16 cellular contexts compared by ENCODE assay signal in the genomic region with DNA sequence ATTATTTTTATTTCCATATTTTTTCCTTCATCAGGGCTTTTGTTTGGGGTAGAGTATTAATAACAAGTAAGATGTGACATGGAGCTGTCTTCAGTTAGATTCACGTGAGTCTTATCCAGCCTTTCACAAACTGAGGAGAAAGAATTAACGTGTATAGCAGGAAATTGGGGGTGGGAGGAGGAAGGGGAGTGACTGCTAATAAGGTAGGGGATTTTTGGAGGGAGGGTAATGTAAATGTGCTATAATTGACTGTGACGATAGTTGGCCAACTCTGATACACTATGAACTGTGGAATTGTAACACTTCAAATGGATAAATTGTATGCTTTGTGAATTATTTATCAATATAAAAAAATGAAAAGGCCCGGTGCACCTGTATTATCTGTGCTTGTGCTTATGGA. TPM values are rescaled to one million over a fixed set of nuclear protein-coding genes. Genes with fewer than 3 reads are reported as not detected.
DNase-seq lines count a peak whose midpoint lies in the region; TF ChIP-seq lines count a peak whose summit lies in the region.
"Had no signal": no experiment of that assay in that cellular context is flagged by ENCODE, and none has a peak within 500 bp of the region (broad histone marks: within the 10 kb centered on the region; RNA-seq: fewer than 3 reads in every experiment).

No MANE protein-coding gene starts in this region.

- no peak overlapping the region for H3K9ac ChIP-seq in Loucy (ENCODE audit: low read depth, low read length, poor library complexity, severe bottlenecking)

- H3K79me2 ChIP-seq in Loucy (ENCODE audit: insufficient read depth, low read length), result peaks cover 47% of the 10 kb centered on the region

- H3K27me3 ChIP-seq in CD4-positive, alpha-beta memory T cell (ENCODE audit: insufficient read depth, low read length), result no peaks in the 10 kb centered on the region
- H3K27me3 ChIP-seq in Loucy (ENCODE audit: insufficient read depth, low read length, poor library complexity, severe bottlenecking), result no peaks in the 10 kb centered on the region
- H3K27me3 ChIP-seq: Peyer's patch had no signal

- POLR2A ChIA-PET in activated CD4-positive, alpha-beta memory T cell treated with anti-CD3 and anti-CD28 coated beads for 36 hours (lab: Charles Lee), result interaction anchor here (1.8 kb wide), 1 partner anchor 8 kb away, joined by 8 read pairs; no protein-coding TSS in a partner anchor
- POLR2A ChIA-PET in activated CD4-positive, alpha-beta memory T cell treated with anti-CD3 and anti-CD28 coated beads, Interleukin-2, amount 10 ng/mL, durations not matched to agents 7 days and 5 days (lab: Charles Lee), result interaction anchor here (2.5 kb wide), 1 partner anchor 8 kb away, joined by 17 read pairs; the partner anchor contains the start of gene DUT
- POLR2A ChIA-PET in CD4-positive, alpha-beta memory T cell (lab: Charles Lee; ENCODE audit: partially characterized antibody), result no interaction called here

- BruUV-seq in Calu3 (replicated peaks; lab: Mats Ljungman, UMichigan), result no TSS peak

- CTCF ChIA-PET in activated CD4-positive, alpha-beta memory T cell treated with anti-CD3 and anti-CD28 coated beads for 36 hours (lab: Charles Lee), result interaction anchor here (1.4 kb wide), 1 partner anchor 16 kb away, joined by 6 read pairs; no protein-coding TSS in a partner anchor
- CTCF ChIA-PET in activated CD4-positive, alpha-beta memory T cell treated with anti-CD3 and anti-CD28 coated beads, Interleukin-2, amount 10 ng/mL, durations not matched to agents 7 days and 5 days (lab: Charles Lee), result interaction anchor here (1.4 to 3.8 kb wide), 2 partner anchors 12 to 54 kb away, joined by 3 to 22 read pairs; no protein-coding TSS in a partner anchor
- CTCF ChIA-PET in CD4-positive, alpha-beta memory T cell (lab: Charles Lee; ENCODE audit: partially characterized antibody), result interaction anchor here (1.5 kb wide), 1 partner anchor 15 kb away, joined by 5 read pairs; no protein-coding TSS in a partner anchor
- CTCF ChIA-PET in Calu3 (lab: Charles Lee), result no interaction called here

- no peaks in the 10 kb centered on the region for H3K27me3 Mint-ChIP-seq in activated CD4-positive, alpha-beta memory T cell treated with anti-CD3 and anti-CD28 coated beads for 36 hours
- no peaks in the 10 kb centered on the region for H3K27me3 Mint-ChIP-seq in activated CD4-positive, alpha-beta memory T cell treated with anti-CD3 and anti-CD28 coated beads, Interleukin-2, amount 10 ng/mL, durations not matched to agents 7 days and 5 days
- H3K27me3 Mint-ChIP-seq in CD4-positive, alpha-beta memory T cell, result no peaks in the 10 kb centered on the region
- H3K27me3 Mint-ChIP-seq in activated naive CD8-positive, alpha-beta T cell treated with anti-CD3 and anti-CD28 coated beads for 36 hours, result no peaks in the 10 kb centered on the region
- H3K27me3 Mint-ChIP-seq in Calu3 (ENCODE audit: unreplicated experiment), result no peaks in the 10 kb centered on the region
- H3K27me3 Mint-ChIP-seq: B cell had no signal

- DNase-seq in activated CD4-positive, alpha-beta memory T cell treated with anti-CD3 and anti-CD28 coated beads for 36 hours, result no peak
- DNase-seq in activated CD4-positive, alpha-beta memory T cell treated with anti-CD3 and anti-CD28 coated beads, Interleukin-2, amount 10 ng/mL, durations not matched to agents 7 days and 5 days, result no peak
- no peak for DNase-seq in CD4-positive, alpha-beta memory T cell
- no peak for DNase-seq in activated naive CD8-positive, alpha-beta T cell treated with anti-CD3 and anti-CD28 coated beads for 36 hours
- DNase-seq in mucosa of gallbladder (ENCODE audit: low spot score) (no peak), Calu3 (no peak), midbrain (lab: John Stamatoyannopoulos, UW) (no peak)
- DNase-seq: 8988T; DMS79 treated with DMSO at 0.1 percent for 48 hours; GOT3; NCI-H1105; NCI-H2081; NK-92 treated with Interleukin-12 subunit alpha and Interleukin-12 subunit beta, amount 100 ng/mL, for 24 hours; Peyer's patch had no signal

- H3K9me2 ChIP-seq in Loucy (replicated peaks; ENCODE audit: low read depth, low read length), result no peaks in the 10 kb centered on the region

- no peaks in the 10 kb centered on the region for H3K9me3 ChIP-seq in CD4-positive, alpha-beta memory T cell (ENCODE audit: control insufficient read depth in 1 of 2, low read length in 2 of 2)
- no peaks in the 10 kb centered on the region for H3K9me3 ChIP-seq in Loucy (ENCODE audit: insufficient read depth, low read depth, low read length)
- H3K9me3 ChIP-seq: Peyer's patch had no signal

- no peak overlapping the region for H2AFZ ChIP-seq in Loucy (ENCODE audit: low read length)

- H4K20me1 ChIP-seq in Loucy (ENCODE audit: insufficient read depth, low read length, poor library complexity, severe bottlenecking), result peaks cover 21% of the 10 kb centered on the region

- TF ChIP-seq CTCF in Loucy (conservative IDR thresholded peaks at IDR 0.05; ENCODE audit: low read length), result no peak
- no peak for TF ChIP-seq CTCF in Calu3 (IDR thresholded peaks at IDR 0.05; ENCODE audit: unreplicated experiment)

- H3K4me1 Mint-ChIP-seq in activated CD4-positive, alpha-beta memory T cell treated with anti-CD3 and anti-CD28 coated beads for 36 hours (ENCODE audit: low read depth), result peaks cover 27% of the 10 kb centered on the region
- H3K4me1 Mint-ChIP-seq in activated CD4-positive, alpha-beta memory T cell treated with anti-CD3 and anti-CD28 coated beads, Interleukin-2, amount 10 ng/mL, durations not matched to agents 7 days and 5 days, result peaks cover 42% of the 10 kb centered on the region
- peaks cover 4 to 8% (median 5%) of the 10 kb centered on the region in 4 donors for H3K4me1 Mint-ChIP-seq in CD4-positive, alpha-beta memory T cell
- peaks cover 19% of the 10 kb centered on the region for H3K4me1 Mint-ChIP-seq in activated naive CD8-positive, alpha-beta T cell treated with anti-CD3 and anti-CD28 coated beads for 36 hours
- no peaks in the 10 kb centered on the region for H3K4me1 Mint-ChIP-seq in Calu3 (ENCODE audit: low read depth, unreplicated experiment)

- H3K9me3 Mint-ChIP-seq in activated CD4-positive, alpha-beta memory T cell treated with anti-CD3 and anti-CD28 coated beads for 36 hours, result no peaks in the 10 kb centered on the region
- no peaks in the 10 kb centered on the region for H3K9me3 Mint-ChIP-seq in activated CD4-positive, alpha-beta memory T cell treated with anti-CD3 and anti-CD28 coated beads, Interleukin-2, amount 10 ng/mL, durations not matched to agents 7 days and 5 days
- no peaks in the 10 kb centered on the region for H3K9me3 Mint-ChIP-seq in CD4-positive, alpha-beta memory T cell
- no peaks in the 10 kb centered on the region for H3K9me3 Mint-ChIP-seq in activated naive CD8-positive, alpha-beta T cell treated with anti-CD3 and anti-CD28 coated beads for 36 hours
- no peaks in the 10 kb centered on the region for H3K9me3 Mint-ChIP-seq in Calu3 (ENCODE audit: low read depth, unreplicated experiment)

- H3K4me1 ChIP-seq in CD4-positive, alpha-beta memory T cell (ENCODE audit: insufficient read depth, low read length), result no peaks in the 10 kb centered on the region
- H3K4me1 ChIP-seq in Loucy (ENCODE audit: insufficient read depth, low read length, poor library complexity, severe bottlenecking), result peaks cover 23% of the 10 kb centered on the region
- H3K4me1 ChIP-seq: Peyer's patch had no signal

- H3F3A ChIP-seq in Loucy (ENCODE audit: low read depth), result no peaks in the 10 kb centered on the region

- no peak overlapping the region for H3K4me3 ChIP-seq in CD4-positive, alpha-beta memory T cell (ENCODE audit: low read length in 2 of 2)
- no peak overlapping the region for H3K4me3 ChIP-seq in Loucy (ENCODE audit: low read length, poor library complexity, severe bottlenecking)
- H3K4me3 ChIP-seq: Peyer's patch had no signal

- H3K27ac Mint-ChIP-seq in activated CD4-positive, alpha-beta memory T cell treated with anti-CD3 and anti-CD28 coated beads for 36 hours, result peak overlapping the region; percentile 64
- H3K27ac Mint-ChIP-seq in activated CD4-positive, alpha-beta memory T cell treated with anti-CD3 and anti-CD28 coated beads, Interleukin-2, amount 10 ng/mL, durations not matched to agents 7 days and 5 days, result no peak overlapping the region
- H3K27ac Mint-ChIP-seq in CD4-positive, alpha-beta memory T cell, result peak overlapping the region in 4 of 7 donors; percentile 11 to 59 (median 42)
- peak overlapping the region; percentile 43 for H3K27ac Mint-ChIP-seq in activated naive CD8-positive, alpha-beta T cell treated with anti-CD3 and anti-CD28 coated beads for 36 hours
- H3K27ac Mint-ChIP-seq in Calu3 (ENCODE audit: unreplicated experiment), result no peak overlapping the region
- H3K27ac Mint-ChIP-seq: B cell had no signal

- no peak overlapping the region for H3K27ac ChIP-seq in CD4-positive, alpha-beta memory T cell (ENCODE audit: low read depth, low read length)
- H3K27ac ChIP-seq: Peyer's patch had no signal

- H3K4me3 Mint-ChIP-seq in activated CD4-positive, alpha-beta memory T cell treated with anti-CD3 and anti-CD28 coated beads for 36 hours, result no peak overlapping the region
- no peak overlapping the region for H3K4me3 Mint-ChIP-seq in activated CD4-positive, alpha-beta memory T cell treated with anti-CD3 and anti-CD28 coated beads, Interleukin-2, amount 10 ng/mL, durations not matched to agents 7 days and 5 days
- H3K4me3 Mint-ChIP-seq in CD4-positive, alpha-beta memory T cell, result no peak overlapping the region
- no peak overlapping the region for H3K4me3 Mint-ChIP-seq in activated naive CD8-positive, alpha-beta T cell treated with anti-CD3 and anti-CD28 coated beads for 36 hours
- H3K4me3 Mint-ChIP-seq in Calu3 (ENCODE audit: low read depth, unreplicated experiment), result no peak overlapping the region
- H3K4me3 Mint-ChIP-seq: B cell had no signal

- peaks cover 50% of the 10 kb centered on the region for H3K36me3 Mint-ChIP-seq in activated CD4-positive, alpha-beta memory T cell treated with anti-CD3 and anti-CD28 coated beads for 36 hours
- H3K36me3 Mint-ChIP-seq in activated CD4-positive, alpha-beta memory T cell treated with anti-CD3 and anti-CD28 coated beads, Interleukin-2, amount 10 ng/mL, durations not matched to agents 7 days and 5 days (ENCODE audit: low read depth), result peaks cover 64% of the 10 kb centered on the region
- H3K36me3 Mint-ChIP-seq in CD4-positive, alpha-beta memory T cell, result peaks cover 15 to 59% of the 10 kb centered on the region in 2 donors
- peaks cover 30% of the 10 kb centered on the region for H3K36me3 Mint-ChIP-seq in activated naive CD8-positive, alpha-beta T cell treated with anti-CD3 and anti-CD28 coated beads for 36 hours
- H3K36me3 Mint-ChIP-seq in Calu3 (ENCODE audit: insufficient read depth, unreplicated experiment), result peaks cover 9% of the 10 kb centered on the region

- H3K4me2 ChIP-seq in Loucy (ENCODE audit: low read depth, low read length, poor library complexity, severe bottlenecking), result peak overlapping the region; percentile 17

- intact Hi-C loops in activated CD4-positive, alpha-beta memory T cell treated with anti-CD3 and anti-CD28 coated beads for 36 hours (cut with micrococcal nuclease), result no loop called here
- intact Hi-C loops in CD4-positive, alpha-beta memory T cell (cut with micrococcal nuclease), result no loop called here
- intact Hi-C loops in Calu3 (cut with micrococcal nuclease; ENCODE audit: unreplicated experiment), result no loop called here

- peaks cover 22% of the 10 kb centered on the region for H3K36me3 ChIP-seq in CD4-positive, alpha-beta memory T cell (ENCODE audit: insufficient read depth, low read length)
- H3K36me3 ChIP-seq in Loucy (ENCODE audit: insufficient read depth, low read length), result peaks cover 63% of the 10 kb centered on the region

RNA-seq across cellular contexts. Expression of gene DUT, which starts 8.9 kb away (rescaled TPM):
- total RNA-seq in activated CD4-positive, alpha-beta memory T cell treated with anti-CD3 and anti-CD28 coated beads for 36 hours, result 100 to 1,000 TPM; 518 to 542 TPM
- total RNA-seq in activated CD4-positive, alpha-beta memory T cell treated with anti-CD3 and anti-CD28 coated beads, Interleukin-2, amount 10 ng/mL, durations not matched to agents 7 days and 5 days, result 100 to 1,000 TPM; 267 to 282 TPM
- 100 to 1,000 TPM; 127 to 131 TPM for total RNA-seq in CD4-positive, alpha-beta memory T cell
- 100 to 1,000 TPM; 144 to 178 TPM for polyA plus RNA-seq in CD4-positive, alpha-beta memory T cell
- total RNA-seq in activated naive CD8-positive, alpha-beta T cell treated with anti-CD3 and anti-CD28 coated beads for 36 hours, result 100 to 1,000 TPM; 564 to 574 TPM
- total RNA-seq in mucosa of gallbladder (95.0 TPM), Calu3 (2022) (94.6 and 116 TPM in 2 replicates)

Comparison
In these comparisons a context has a peak if more than half of its experiments do, and no peak if none do; other contexts are left out.
1. H3K27ac Mint-ChIP-seq: peak in activated CD4-positive, alpha-beta memory T cell treated with anti-CD3 and anti-CD28 coated beads for 36 hours (single experiment), CD4-positive, alpha-beta memory T cell (4 of 7) and activated naive CD8-positive, alpha-beta T cell treated with anti-CD3 and anti-CD28 coated beads for 36 hours (single experiment); none in activated CD4-positive, alpha-beta memory T cell treated with anti-CD3 and anti-CD28 coated beads, Interleukin-2, amount 10 ng/mL, durations not matched to agents 7 days and 5 days (single experiment) and Calu3 (single experiment).